21 cellular contexts compared by ENCODE assay signal in the genomic region with DNA sequence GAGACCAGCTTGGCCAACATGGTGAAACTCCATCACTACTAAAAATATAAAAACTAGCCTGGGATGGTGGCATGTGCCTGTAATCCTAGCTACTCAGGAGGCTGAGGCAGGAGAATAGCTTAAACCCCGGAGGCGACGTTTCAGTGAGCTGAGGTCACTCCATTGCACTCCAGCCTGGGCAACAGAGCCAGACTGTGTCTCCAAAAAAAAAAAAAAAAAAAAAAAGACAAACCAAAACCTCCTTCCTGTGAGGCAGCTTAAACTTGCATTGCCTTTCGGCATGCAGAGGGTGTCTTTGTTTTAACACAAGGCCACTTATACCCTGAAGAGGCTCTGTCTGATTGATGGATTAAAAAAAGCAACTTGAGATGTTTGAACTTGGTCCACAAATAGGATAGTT.
DNase-seq lines count a peak whose midpoint lies in the region; ATAC-seq, FAIRE-seq and TF ChIP-seq lines count a peak whose summit lies in the region.
"Had no signal": no experiment of that assay in that cellular context is flagged by ENCODE, and none has a peak within 500 bp of the region (broad histone marks: within the 10 kb centered on the region; RNA-seq: fewer than 3 reads in every experiment).

No MANE protein-coding gene starts in this region.

- H3K27me3 Mint-ChIP-seq in HFFc6 (ENCODE audit: insufficient read depth) = no peaks in the 10 kb centered on the region
- H3K27me3 Mint-ChIP-seq in astrocyte (ENCODE audit: low read depth, unreplicated experiment) = no peaks in the 10 kb centered on the region

- H3K9me3 Mint-ChIP-seq in HFFc6 (peaks cover 4% of the 10 kb centered on the region), astrocyte (ENCODE audit: unreplicated experiment) (peaks cover 2% of the 10 kb centered on the region)
- H3K9me3 Mint-ChIP-seq: activated naive CD4-positive, alpha-beta T cell treated with anti-CD3 and anti-CD28 coated beads for 36 hours; dendritic cell treated with granulocyte-macrophage colony-stimulating factor and Interleukin-4, amounts not matched to agents 40 ng/mL and 50 ng/mL, for 4 days had no signal

- H2AFZ ChIP-seq in astrocyte (ENCODE audit: low read depth, low read length) = no peak overlapping the region

- no peak overlapping the region for H3K9ac ChIP-seq in astrocyte (ENCODE audit: low read length)
- H3K9ac ChIP-seq: BLaER1 treated with 17β-estradiol and CSF1 and Interleukin-3, amounts not matched to agents 10 nM and 100 nM had no signal

- H3K4me3 ChIP-seq in astrocyte (ENCODE audit: insufficient read depth, low read depth, low read length) = no peak overlapping the region
- no peak overlapping the region for H3K4me3 ChIP-seq in tibial artery
- H3K4me3 ChIP-seq: BLaER1 treated with 17β-estradiol and CSF1 and Interleukin-3, amounts not matched to agents 10 nM and 100 nM; mucosa of descending colon had no signal

- H3K36me3 ChIP-seq in astrocyte (ENCODE audit: insufficient read depth, low read length) (no peaks in the 10 kb centered on the region), tibial artery (no peaks in the 10 kb centered on the region)
- H3K36me3 ChIP-seq: BLaER1 treated with 17β-estradiol and CSF1 and Interleukin-3, amounts not matched to agents 10 nM and 100 nM had no signal

- FAIRE-seq in astrocyte (lab: Jason Lieb, UNC) = peak; percentile 20
- FAIRE-seq: GM18507, H54 had no signal

- no peak overlapping the region for H3K27ac ChIP-seq in astrocyte (ENCODE audit: low read depth, low read length)
- H3K27ac ChIP-seq in tibial artery = peak overlapping the region; percentile 69 to 73
- H3K27ac ChIP-seq: HL-60 had no signal

- no peaks in the 10 kb centered on the region for H3K79me2 ChIP-seq in astrocyte (ENCODE audit: insufficient read depth, low read length)

- H3K9me3 ChIP-seq in astrocyte (ENCODE audit: insufficient read depth, low read depth, low read length) (no peaks in the 10 kb centered on the region), tibial artery (no peaks in the 10 kb centered on the region)
- H3K9me3 ChIP-seq: mucosa of descending colon had no signal

- intact Hi-C loops in tibial artery (cut with DNase I; ENCODE audit: low total_unique reads) = no loop called here

- no peaks in the 10 kb centered on the region for H4K20me1 ChIP-seq in astrocyte (ENCODE audit: insufficient read depth, low read length)
- H4K20me1 ChIP-seq: BLaER1 treated with 17β-estradiol and CSF1 and Interleukin-3, amounts not matched to agents 10 nM and 100 nM had no signal

- peak; percentile 44 for DNase-seq in HFFc6
- no peak for DNase-seq in astrocyte (ENCODE audit: low read depth)
- peak; percentile 49 for DNase-seq in left kidney (ENCODE audit: low read depth, low spot score)
- DNase-seq in tibial artery = no peak
- DNase-seq in GM03348 (ENCODE audit: low spot score) = no peak
- DNase-seq: activated CD4-positive, alpha-beta T cell treated with anti-CD3 and anti-CD28 coated beads, Interleukin-2, amount 50 U/mL, for 1 hour; activated naive CD4-positive, alpha-beta T cell treated with anti-CD3 and anti-CD28 coated beads for 36 hours; hippocampal formation; mucosa of descending colon; NCI-H1092 treated with DMSO at 0.1 percent for 48 hours; NCI-H2107; occipital lobe; OCI-M1; stimulated activated CD4-positive, alpha-beta T cell treated with anti-CD3 and anti-CD28 coated beads, Interleukin-4, amount 100 ng/mL, for 1 hour had no signal

- H3K4me2 ChIP-seq in astrocyte (ENCODE audit: low read length) = no peak overlapping the region

- TF ChIP-seq CTCF in HFFc6 (IDR thresholded peaks at IDR 0.05) = no peak
- TF ChIP-seq CTCF in astrocyte (IDR thresholded peaks at IDR 0.05; ENCODE audit: insufficient read depth, low read depth, low read length) = no peak
- no peak for TF ChIP-seq CTCF in tibial artery (IDR thresholded peaks at IDR 0.05)

- H3K27ac Mint-ChIP-seq in HFFc6 = peak overlapping the region; percentile 89
- no peak overlapping the region for H3K27ac Mint-ChIP-seq in astrocyte (ENCODE audit: unreplicated experiment)
- H3K27ac Mint-ChIP-seq: activated naive CD4-positive, alpha-beta T cell treated with anti-CD3 and anti-CD28 coated beads for 36 hours; dendritic cell treated with granulocyte-macrophage colony-stimulating factor and Interleukin-4, amounts not matched to agents 40 ng/mL and 50 ng/mL, for 4 days had no signal

- H3K4me1 ChIP-seq in astrocyte (ENCODE audit: insufficient read depth, low read length) (peaks cover 20% of the 10 kb centered on the region), tibial artery (peaks cover 0 to 34% (median 8%) of the 10 kb centered on the region in 4 donors)

- H3K36me3 Mint-ChIP-seq in HFFc6 (ENCODE audit: low read depth) (peaks cover 14% of the 10 kb centered on the region), astrocyte (ENCODE audit: low read depth, unreplicated experiment) (peaks cover 2% of the 10 kb centered on the region)

- peaks cover 73% of the 10 kb centered on the region for H3K4me1 Mint-ChIP-seq in HFFc6 (ENCODE audit: low read depth)
- H3K4me1 Mint-ChIP-seq in astrocyte (ENCODE audit: low read depth, unreplicated experiment) = peaks cover 14% of the 10 kb centered on the region

- no peak for ATAC-seq in HG03378 (IDR thresholded peaks at IDR 0.05; ENCODE audit: unreplicated experiment)
- ATAC-seq in GM21576 (IDR thresholded peaks at IDR 0.05; ENCODE audit: unreplicated experiment) = no peak
- ATAC-seq: mucosa of descending colon had no signal

- peak overlapping the region; percentile 30; the same call in 1 of the 2 replicates for H3K4me3 Mint-ChIP-seq in HFFc6
- H3K4me3 Mint-ChIP-seq in astrocyte (ENCODE audit: unreplicated experiment) = no peak overlapping the region
- H3K4me3 Mint-ChIP-seq: activated naive CD4-positive, alpha-beta T cell treated with anti-CD3 and anti-CD28 coated beads for 36 hours; dendritic cell treated with granulocyte-macrophage colony-stimulating factor and Interleukin-4, amounts not matched to agents 40 ng/mL and 50 ng/mL, for 4 days had no signal

- H3K27me3 ChIP-seq in astrocyte (ENCODE audit: insufficient read depth, low read length) (no peaks in the 10 kb centered on the region), tibial artery (no peaks in the 10 kb centered on the region)
- H3K27me3 ChIP-seq: BLaER1 treated with 17β-estradiol and CSF1 and Interleukin-3, amounts not matched to agents 10 nM and 100 nM had no signal

Comparison
In these comparisons a context has a peak if more than half of its experiments do, and no peak if none do; other contexts are left out.
1. DNase-seq: peak in HFFc6 (single experiment) and left kidney (single experiment); none in astrocyte (single experiment), tibial artery (0 of 2) and GM03348 (single experiment).